Comparison of ENCODE assay signal across 9 cellular contexts in the genomic region with DNA sequence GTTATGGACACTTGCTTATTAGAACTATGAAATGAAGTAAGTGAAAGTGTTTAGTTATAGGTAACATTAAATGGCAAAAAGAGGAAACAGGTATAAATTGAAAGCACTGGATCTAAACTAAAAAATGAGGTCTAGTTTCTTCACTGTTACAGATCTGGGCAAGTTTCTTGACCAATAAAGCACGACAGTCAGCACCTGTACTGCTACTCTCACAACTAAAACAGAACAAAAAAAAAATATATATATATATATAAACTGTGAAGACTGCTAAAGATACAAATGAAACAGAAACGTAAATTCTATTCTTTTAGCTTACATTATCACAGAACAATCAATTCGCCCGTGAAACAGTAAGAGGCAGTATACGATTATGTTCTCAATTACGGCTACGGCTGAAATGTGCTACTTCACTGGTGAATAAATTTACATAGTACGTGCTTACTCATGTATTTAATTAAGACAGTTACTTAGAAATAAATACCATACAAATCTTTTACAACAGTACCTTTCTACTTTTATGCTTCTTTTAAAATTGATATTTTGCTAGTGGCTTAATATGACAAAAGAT. TPM values are rescaled to one million over a fixed set of nuclear protein-coding genes. Genes with fewer than 3 reads are reported as not detected.
DNase-seq lines count a peak whose midpoint lies in the region; ATAC-seq, FAIRE-seq and TF ChIP-seq lines count a peak whose summit lies in the region.
"Had no signal": no experiment of that assay in that cellular context is flagged by ENCODE, and none has a peak within 500 bp of the region (broad histone marks: within the 10 kb centered on the region; RNA-seq: fewer than 3 reads in every experiment).

No MANE protein-coding gene starts in this region.

- H3K4me3 ChIP-seq in HepG2 (replicated peaks in 1 of 3; ENCODE audit: insufficient read depth in 1 of 3, low read depth in 2 of 3, low read length in 3 of 3) = peak overlapping the region; percentile 21 to 82 (median 27); a peak in 4 of 6 replicates
- H3K4me3 ChIP-seq: lung had no signal

- H3K27ac ChIP-seq in HepG2 (ENCODE audit: extremely low read length, insufficient read depth, low read length) = no peak overlapping the region

- peaks cover 51% of the 10 kb centered on the region for H3K4me1 Mint-ChIP-seq in activated B cell treated with CpG ODN at 0.5 μM for 24 hours

- intact Hi-C loops in activated B cell treated with CpG ODN at 0.5 μM for 24 hours (cut with micrococcal nuclease) (loop anchor here (1.0 to 10.0 kb wide), 7 partner anchors 100 to 1202 kb away; no protein-coding TSS in a partner anchor), HepG2 (cut with micrococcal nuclease; ENCODE audit: unreplicated experiment) (loop anchor here (5.0 to 10.0 kb wide), 2 partner anchors 65 to 232 kb away; no protein-coding TSS in a partner anchor)

- BruUV-seq in HepG2 (replicated peaks; lab: Mats Ljungman, UMichigan) = no TSS peak

- peaks cover 5% of the 10 kb centered on the region for H3K36me3 Mint-ChIP-seq in activated B cell treated with CpG ODN at 0.5 μM for 24 hours (ENCODE audit: low read depth)

- in situ Hi-C loops in Caki2 (cut with HindIII; ENCODE audit: low pct_unique_long_range_greater_than_20kb, low sequenced_read_pairs) = loop anchor here (10.0 kb wide), 1 partner anchor 318 kb away; no protein-coding TSS in a partner anchor
- in situ Hi-C loops in HepG2 (cut with HindIII; ENCODE audit: extremely low pct_ligation_motif_present, low pct_unique_long_range_greater_than_20kb) = loop anchor here (5.0 kb wide), 1 partner anchor 315 kb away; no protein-coding TSS in a partner anchor

- no peak overlapping the region for H3K27ac Mint-ChIP-seq in activated B cell treated with CpG ODN at 0.5 μM for 24 hours

- peak overlapping the region; percentile 71 for H3K4me2 ChIP-seq in HepG2 (ENCODE audit: low read depth, low read length)

- H3K9ac ChIP-seq in HepG2 (ENCODE audit: insufficient read depth, low read depth, low read length) = no peak overlapping the region

- no peaks in the 10 kb centered on the region for H3K9me3 ChIP-seq in HepG2 (ENCODE audit: low read length)

- TF ChIP-seq EP300 in HepG2 (IDR thresholded peaks at IDR 0.05; ENCODE audit: low read depth in 2 of 2, low read length in 2 of 2) (no peak), HepG2 (CRISPR knock-in tag; IDR thresholded peaks at IDR 0.05; ENCODE audit: borderline replicate concordance) (no peak)

- peaks cover 59% of the 10 kb centered on the region for H3K4me1 ChIP-seq in HepG2 (ENCODE audit: insufficient read depth, low read length)

- H2AFZ ChIP-seq in HepG2 (ENCODE audit: low read length) = no peak overlapping the region

- H3K9me3 Mint-ChIP-seq in activated B cell treated with CpG ODN at 0.5 μM for 24 hours = peaks cover 5% of the 10 kb centered on the region

- peaks cover 83% of the 10 kb centered on the region for H4K20me1 ChIP-seq in HepG2 (ENCODE audit: insufficient read depth, low read length)

- no peak for TF ChIP-seq RAD21 in HepG2 (CRISPR knock-in tag; IDR thresholded peaks at IDR 0.05)

- H3K27me3 Mint-ChIP-seq in activated B cell treated with CpG ODN at 0.5 μM for 24 hours = no peaks in the 10 kb centered on the region

- FAIRE-seq in HepG2 (lab: Jason Lieb, UNC) = no peak

- DNase-seq in Caki2 (ENCODE audit: low read depth) (peak; percentile 53), activated B cell treated with CpG ODN at 0.5 μM for 24 hours (no peak), HepG2 (ENCODE audit: low spot score) (no peak), NCI-H524 treated with DMSO at 0.1 percent for 48 hours (lab: John Stamatoyannopoulos, UW) (no peak), D341Med (ENCODE audit: low spot score) (no peak), DMS79 (lab: John Stamatoyannopoulos, UW) (no peak)

- no peak for TF ChIP-seq POLR2A in HepG2 (IDR thresholded peaks at IDR 0.05; ENCODE audit: insufficient read depth in 1 of 2, low read depth in 2 of 2, low read length in 2 of 2)

- 57% methylated on average over 8 of the region's 8 CpGs for WGBS in HepG2 (ENCODE audit: low lambda C conversion rate)

- H3K27me3 ChIP-seq in HepG2 (ENCODE audit: control insufficient read depth in 1 of 2, insufficient read depth in 2 of 2, low read length in 2 of 2) = peaks cover 0 to 2% of the 10 kb centered on the region in 2 experiments; a peak in 1 of 5 replicates

- CTCF ChIA-PET in activated B cell treated with CpG ODN at 0.5 μM for 24 hours (lab: Charles Lee) (interaction anchor here (0.7 to 2.9 kb wide), 19 partner anchors 14 to 378 kb away, joined by 3 to 49 read pairs (median 4); no protein-coding TSS in a partner anchor), HepG2 (lab: Yijun Ruan, JAX; ENCODE audit: low intra/inter-chr PET ratio, low total read pairs) (interaction anchor here (2.1 kb wide), 1 partner anchor 320 kb away, joined by 13 read pairs; no protein-coding TSS in a partner anchor)

- TF ChIP-seq CTCF in activated B cell treated with CpG ODN at 0.5 μM for 24 hours (IDR thresholded peaks at IDR 0.05) = no peak
- peak; percentile 22; the same call in 1 of the 2 replicates for TF ChIP-seq CTCF in HepG2 (CRISPR knock-in tag; IDR thresholded peaks at IDR 0.05)

- ATAC-seq in GM19043 (IDR thresholded peaks at IDR 0.05; ENCODE audit: low read depth, unreplicated experiment) = peak; percentile 33
- peak; percentile 33 for ATAC-seq in HG03196 (IDR thresholded peaks at IDR 0.05; ENCODE audit: unreplicated experiment)
- ATAC-seq in activated B cell treated with CpG ODN at 0.5 μM for 24 hours (ENCODE audit: low read depth) = no peak
- ATAC-seq in HepG2 = no peak

- peaks cover 88% of the 10 kb centered on the region for H3K79me2 ChIP-seq in HepG2 (ENCODE audit: insufficient read depth, low read length)

- peak overlapping the region; percentile 41 for H3K4me3 Mint-ChIP-seq in activated B cell treated with CpG ODN at 0.5 μM for 24 hours

- POLR2A ChIA-PET in activated B cell treated with CpG ODN at 0.5 μM for 24 hours (lab: Charles Lee) = interaction anchor here (1.5 kb wide), 1 partner anchor 107 kb away, joined by 4 read pairs; no protein-coding TSS in a partner anchor
- POLR2A ChIA-PET in HepG2 (lab: Yijun Ruan, JAX) = no interaction called here

- H3K36me3 ChIP-seq in HepG2 (replicated peaks in 1 of 2; ENCODE audit: control insufficient read depth in 1 of 2, insufficient read depth in 2 of 2, low read length in 2 of 2) = no peaks in the 10 kb centered on the region

TF ChIP-seq in HepG2, 621 proteins besides CTCF, POLR2A, EP300 and RAD21 (continues in another document):
- peak; percentile 29 for TF ChIP-seq STAG1 (CRISPR knock-in tag; IDR thresholded peaks at IDR 0.05)
- peak; percentile 54; the same call in 1 of the 2 replicates for TF ChIP-seq RBFOX2 (IDR thresholded peaks at IDR 0.05; ENCODE audit: low read depth, low read length)

RNA-seq across cellular contexts. Expression of a gene that starts 4.2 kb away (rescaled TPM):
- 27.5 and 36.1 TPM in 2 replicates for total RNA-seq in Caki2 (2014; rRNA removed; shearing (Covaris generic); ENCODE audit: low replicate concordance)
- total RNA-seq in activated B cell treated with CpG ODN at 0.5 μM for 24 hours (21.4 and 24.4 TPM in 2 replicates), HepG2 (2016; rRNA removed; fragmentation: Illumina TruSeq; extraction: Trizol) (31.3 and 34.1 TPM in 2 replicates)
- total RNA-seq in HepG2 (2016; cell fraction: cytosol; rRNA removed; fragmentation: Illumina TruSeq; extraction: Trizol; ENCODE audit: low read depth) = 1.7 and 3.1 TPM in 2 replicates
- total RNA-seq in HepG2 (2016; cell fraction: insoluble cytoplasmic fraction; rRNA removed; fragmentation: Illumina TruSeq; extraction: Trizol) = 30.9 and 33.5 TPM in 2 replicates
- total RNA-seq in HepG2 (2016; cell fraction: membrane; rRNA removed; fragmentation: Illumina TruSeq; extraction: Trizol) = 6.5 and 7.0 TPM in 2 replicates
- total RNA-seq in HepG2 (2016; cell fraction: nucleus; rRNA removed; fragmentation: Illumina TruSeq; extraction: Trizol) = 32.0 and 45.9 TPM in 2 replicates
- 9.0 and 10.0 TPM in 2 replicates for polyA plus RNA-seq in HepG2 (2011; rRNA removed)
- 3.4 and 7.6 TPM in 2 replicates for polyA plus RNA-seq in HepG2 (2011; cell fraction: cytosol; rRNA removed)
- polyA plus RNA-seq in HepG2 (2011; cell fraction: nucleus; rRNA removed) = 17.2 and 19.0 TPM in 2 replicates
- 19.9 and 20.0 TPM in 2 replicates for polyA plus RNA-seq in HepG2 (2012)
- 0.34 and 0.38 TPM in 2 replicates for polyA plus RNA-seq in HepG2 (2016; cell fraction: cytosol; fragmentation: Illumina TruSeq; extraction: Trizol; ENCODE audit: low read depth)
- 12.0 and 12.5 TPM in 2 replicates for polyA plus RNA-seq in HepG2 (2016; cell fraction: insoluble cytoplasmic fraction; fragmentation: Illumina TruSeq; extraction: Trizol; ENCODE audit: low read depth)
- polyA plus RNA-seq in HepG2 (2016; cell fraction: membrane; fragmentation: Illumina TruSeq; extraction: Trizol; ENCODE audit: low read depth) = 1.6 and 1.8 TPM in 2 replicates
- polyA plus RNA-seq in HepG2 (2016; cell fraction: nucleus; fragmentation: Illumina TruSeq; extraction: Trizol; ENCODE audit: insufficient read depth, low read depth) = 19.2 and 22.4 TPM in 2 replicates
- polyA minus RNA-seq in HepG2 (2011; rRNA and poly(A)+ RNA removed; ENCODE audit: low replicate concordance) = 8.4 and 12.3 TPM in 2 replicates
- 26.4 and 26.5 TPM in 2 replicates for polyA minus RNA-seq in HepG2 (2011; cell fraction: cytosol; rRNA and poly(A)+ RNA removed)
- polyA minus RNA-seq in HepG2 (2011; cell fraction: nucleus; rRNA and poly(A)+ RNA removed) = 147 and 166 TPM in 2 replicates

Comparison
In these comparisons a context has a peak if more than half of its experiments do, and no peak if none do; other contexts are left out.
1. ATAC-seq: peak in GM19043 (single experiment) and HG03196 (single experiment); none in activated B cell treated with CpG ODN at 0.5 μM for 24 hours (single experiment) and HepG2 (single experiment).